8 cellular contexts compared by ENCODE assay signal in genomic region chr6:15691250-15691869, GRCh38. TPM values are rescaled to one million over a fixed set of nuclear protein-coding genes. Genes with fewer than 3 reads are reported as not detected.
A peak's percentile ranks its signal among the peaks of the same experiment; 100 is the strongest.
DNase-seq lines count a peak whose midpoint lies in the region; ATAC-seq and TF ChIP-seq lines count a peak whose summit lies in the region.

No MANE protein-coding gene starts in this region.

- intact Hi-C loops in mucosa of descending colon (cut with DNase I, micrococcal nuclease): loop anchor here (10.0 kb wide), 2 partner anchors 433 to 493 kb away; partner anchors contain the start of gene MYLIP (in 1 of the 2)

- no peak overlapping the region for H3K4me3 Mint-ChIP-seq in endodermal cell

- H3K36me3 ChIP-seq in endodermal cell (ENCODE audit: control insufficient read depth, insufficient read depth, low read length) (no peaks in the 10 kb centered on the region), mucosa of descending colon (ENCODE audit: low read depth) (no peaks in the 10 kb centered on the region)

- 29% methylated on average over 20 to 23 of the region's 23 CpGs for WGBS in endodermal cell (ENCODE audit: insufficient coverage in 1 of 2, insufficient read length in 1 of 2), 2 experiments

- no peak overlapping the region for H3K27ac ChIP-seq in endodermal cell (ENCODE audit: low read depth, low read length)

- H3K4me1 Mint-ChIP-seq in endodermal cell: no peaks in the 10 kb centered on the region

- H3K9me3 ChIP-seq in endodermal cell (ENCODE audit: control insufficient read depth, low read length) (no peaks in the 10 kb centered on the region), mucosa of descending colon (no peaks in the 10 kb centered on the region)

- peak; percentile 58 for DNase-seq in CMK (ENCODE audit: low read depth)
- DNase-seq in GM20000 (ENCODE audit: low spot score): peak; percentile 83
- DNase-seq in HS-27A (ENCODE audit: low read depth): peak; percentile 50
- peak; percentile 93 for DNase-seq in NOMO-1 (lab: John Stamatoyannopoulos, UW; ENCODE audit: unreplicated experiment in 2 of 2)
- peak; percentile 84 for DNase-seq in activated CD8-positive, alpha-beta memory T cell treated with anti-CD3 and anti-CD28 coated beads for 24 hours
- DNase-seq in endodermal cell: peak; percentile 91
- peak; percentile 82 to 85 (median 84) for DNase-seq in mucosa of descending colon
- DNase-seq in stimulated activated CD8-positive, alpha-beta memory T cell treated with anti-CD3 and anti-CD28 coated beads, Interleukin-2, amount 100 ng/mL, for 48 hours (ENCODE audit: low read depth in 2 of 2): peak; percentile 52 to 62

- peaks cover 2% of the 10 kb centered on the region for H3K9me3 Mint-ChIP-seq in endodermal cell

- no peak overlapping the region for H3K9ac ChIP-seq in endodermal cell (ENCODE audit: extremely low read depth, low read length, poor library complexity, severe bottlenecking)

- H3K36me3 Mint-ChIP-seq in endodermal cell (ENCODE audit: low read depth): no peaks in the 10 kb centered on the region

- no peak overlapping the region for H3K4me3 ChIP-seq in endodermal cell (ENCODE audit: low read length)
- H3K4me3 ChIP-seq in mucosa of descending colon: no peak overlapping the region

- peak; percentile 99 for TF ChIP-seq CTCF in GM20000 (IDR thresholded peaks at IDR 0.05; ENCODE audit: extremely low read depth, missing control alignments)
- peak; percentile 100 for TF ChIP-seq CTCF in endodermal cell (conservative IDR thresholded peaks at IDR 0.05)
- TF ChIP-seq CTCF in mucosa of descending colon (IDR thresholded peaks at IDR 0.05): peak; percentile 93

- no peaks in the 10 kb centered on the region for H3K4me1 ChIP-seq in endodermal cell (ENCODE audit: control insufficient read depth, insufficient read depth, low read length)
- H3K4me1 ChIP-seq in mucosa of descending colon (ENCODE audit: low read depth): peaks cover 14% of the 10 kb centered on the region

- H3K27ac Mint-ChIP-seq in endodermal cell: no peak overlapping the region

- peak; percentile 99 for ATAC-seq in mucosa of descending colon

- H3K27me3 Mint-ChIP-seq in endodermal cell (ENCODE audit: insufficient read depth): peaks cover 16% of the 10 kb centered on the region

- H3K27me3 ChIP-seq in endodermal cell (ENCODE audit: control insufficient read depth, insufficient read depth, low read length, poor library complexity, severe bottlenecking): no peaks in the 10 kb centered on the region

RNA-seq across cellular contexts. Expression of gene DTNBP1, which starts 28.5 kb away (rescaled TPM):
- total RNA-seq in endodermal cell: 10 to 100 TPM; 14.1 to 31.4 TPM
- 18.1 TPM for polyA plus RNA-seq in endodermal cell (2013, experiment 1 of 2)
- 20.9 TPM for polyA plus RNA-seq in endodermal cell (2013, experiment 2 of 2)
- total RNA-seq in mucosa of descending colon: 10 to 100 TPM; 19.6 to 31.8 (median 25.0) TPM
